Comparison of ENCODE assay signal across 1 cellular context in genomic region chr3:169094204-169094603, GRCh38.
TF ChIP-seq lines count a peak whose summit lies in the region.

No MANE protein-coding gene starts in this region.

TF ChIP-seq in HepG2, 621 proteins besides CTCF, POLR2A, EP300 and RAD21 (continued from another document):
- TF ChIP-seq ZNF552 (CRISPR knock-in tag; IDR thresholded peaks at IDR 0.05; ENCODE audit: borderline replicate concordance) (no peak), MED8 (CRISPR knock-in tag; IDR thresholded peaks at IDR 0.05; ENCODE audit: insufficient replicate concordance) (no peak), EHMT2 (IDR thresholded peaks at IDR 0.05; ENCODE audit: borderline replicate concordance, low read depth, low read length) (no peak), GTF3A (CRISPR knock-in tag; conservative IDR thresholded peaks at IDR 0.05) (no peak), UBTF (CRISPR knock-in tag; IDR thresholded peaks at IDR 0.05) (no peak), SKI (IDR thresholded peaks at IDR 0.05; ENCODE audit: partially characterized antibody) (no peak), TSC22D2 (CRISPR knock-in tag; IDR thresholded peaks at IDR 0.05; ENCODE audit: borderline replicate concordance) (no peak), ZNF282 (IDR thresholded peaks at IDR 0.05; ENCODE audit: partially characterized antibody) (no peak), AGO1 (IDR thresholded peaks at IDR 0.05; ENCODE audit: low read depth, low read length, poor library complexity, severe bottlenecking) (no peak), FUBP1 (CRISPR knock-in tag; IDR thresholded peaks at IDR 0.05; ENCODE audit: borderline replicate concordance) (no peak), ZNF563 (CRISPR knock-in tag; IDR thresholded peaks at IDR 0.05) (no peak), ZSCAN12 (CRISPR knock-in tag; IDR thresholded peaks at IDR 0.05) (no peak)
